27 cellular contexts compared by ENCODE assay signal in genomic region chr10:11603741-11604140, GRCh38. TPM values are rescaled to one million over a fixed set of nuclear protein-coding genes. Genes with fewer than 3 reads are reported as not detected.
DNase-seq lines count a peak whose midpoint lies in the region; ATAC-seq, FAIRE-seq and TF ChIP-seq lines count a peak whose summit lies in the region.
"Had no signal": no experiment of that assay in that cellular context is flagged by ENCODE, and none has a peak within 500 bp of the region (broad histone marks: within the 10 kb centered on the region; RNA-seq: fewer than 3 reads in every experiment).

No MANE protein-coding gene starts in this region.

- no peaks in the 10 kb centered on the region for H3K9me3 ChIP-seq in Karpas-422 (ENCODE audit: low read length)
- H3K9me3 ChIP-seq: left lung, right atrium auricular region, upper lobe of left lung had no signal

- peaks cover 11% of the 10 kb centered on the region for H3K36me3 Mint-ChIP-seq in activated B cell treated with CpG ODN at 0.5 μM for 24 hours (ENCODE audit: low read depth)
- H3K36me3 Mint-ChIP-seq in mesothelial cell of epicardium, result peaks cover 7% of the 10 kb centered on the region

- ATAC-seq in activated B cell treated with CpG ODN at 0.5 μM for 24 hours (ENCODE audit: low read depth) (no peak), HG03354 (IDR thresholded peaks at IDR 0.05; ENCODE audit: poor library complexity, severe bottlenecking, unreplicated experiment) (no peak)

- CTCF ChIA-PET in activated B cell treated with CpG ODN at 0.5 μM for 24 hours (lab: Charles Lee), result interaction anchor here (1.0 to 1.6 kb wide), 3 partner anchors 69 to 121 kb away, joined by 4 read pairs; no protein-coding TSS in a partner anchor

- no peak for TF ChIP-seq POLR2A in GM12891 (IDR thresholded peaks at IDR 0.05; ENCODE audit: low read depth, low read length)

- H3K27me3 Mint-ChIP-seq in activated B cell treated with CpG ODN at 0.5 μM for 24 hours (no peaks in the 10 kb centered on the region), mesothelial cell of epicardium (ENCODE audit: low read depth) (no peaks in the 10 kb centered on the region)

- TF ChIP-seq CTCF in activated B cell treated with CpG ODN at 0.5 μM for 24 hours (IDR thresholded peaks at IDR 0.05), result no peak
- TF ChIP-seq CTCF in mesothelial cell of epicardium (IDR thresholded peaks at IDR 0.05; ENCODE audit: unreplicated experiment), result no peak

- H3K27ac ChIP-seq in Karpas-422 (ENCODE audit: low read length), result peak overlapping the region; percentile 95
- H3K27ac ChIP-seq: BLaER1 treated with 17β-estradiol and CSF1 and Interleukin-3, amounts not matched to agents 10 nM and 100 nM; parathyroid adenoma; right atrium auricular region had no signal

- intact Hi-C loops in activated B cell treated with CpG ODN at 0.5 μM for 24 hours (cut with micrococcal nuclease), result no loop called here

- peak overlapping the region; percentile 48; the same call in 1 of the 2 replicates for H3K4me3 ChIP-seq in Karpas-422 (ENCODE audit: low read length)
- H3K4me3 ChIP-seq: BLaER1 treated with 17β-estradiol and CSF1 and Interleukin-3, amounts not matched to agents 10 nM and 100 nM; left lung; right atrium auricular region; upper lobe of left lung had no signal

- FAIRE-seq in GM12891 (lab: Jason Lieb, UNC) (peak; percentile 65), HTR-8/SVneo (lab: Jason Lieb, UNC) (no peak)

- H3K4me2 ChIP-seq in Karpas-422 (ENCODE audit: low read depth, low read length, poor library complexity, severe bottlenecking), result peak overlapping the region; percentile 81

- H3K36me3 ChIP-seq in Karpas-422 (ENCODE audit: insufficient read depth, low read length), result peaks cover 17% of the 10 kb centered on the region; the same call in 1 of the 2 replicates
- H3K36me3 ChIP-seq: left lung, right atrium auricular region, upper lobe of left lung had no signal

- H3K27me3 ChIP-seq in Karpas-422 (ENCODE audit: low read length), result no peaks in the 10 kb centered on the region
- H3K27me3 ChIP-seq: BLaER1 treated with 17β-estradiol and CSF1 and Interleukin-3, amounts not matched to agents 10 nM and 100 nM; left lung; right atrium auricular region; upper lobe of left lung had no signal

- no peak overlapping the region for H2AFZ ChIP-seq in Karpas-422 (ENCODE audit: low read length)
- H2AFZ ChIP-seq: parathyroid adenoma had no signal

- POLR2A ChIA-PET in activated B cell treated with CpG ODN at 0.5 μM for 24 hours (lab: Charles Lee), result interaction anchor here (0.6 to 1.7 kb wide), 4 partner anchors 11 to 51 kb away, joined by 3 to 5 read pairs (median 4); no protein-coding TSS in a partner anchor

- H3K9ac ChIP-seq in Karpas-422 (ENCODE audit: low read length), result peak overlapping the region; percentile 56; the same call in 1 of the 2 replicates
- H3K9ac ChIP-seq: BLaER1 treated with 17β-estradiol and CSF1 and Interleukin-3, amounts not matched to agents 10 nM and 100 nM; parathyroid adenoma had no signal

- DNase-seq in GM12891 (ENCODE audit: insufficient read length, low spot score) (no peak), Karpas-422 (peak; percentile 47), activated B cell treated with CpG ODN at 0.5 μM for 24 hours (no peak), mesothelial cell of epicardium (ENCODE audit: low spot score in 2 of 2, unreplicated experiment in 2 of 2) (no peak), NCI-H446 treated with DMSO at 0.1 percent for 48 hours (lab: John Stamatoyannopoulos, UW) (no peak), Kasumi-1 (lab: John Stamatoyannopoulos, UW) (no peak), HTR-8/SVneo (ENCODE audit: insufficient read length, low spot score) (no peak)
- DNase-seq: ACHN; activated CD4-positive, alpha-beta T cell treated with anti-CD3 and anti-CD28 coated beads, Interleukin-2, amount 10 ng/mL, durations not matched to agents 7 days and 5 days; activated naive CD4-positive, alpha-beta T cell; activated T-cell treated with anti-CD3 and anti-CD28 coated beads, Interleukin-2, amount 50 U/mL, for 4 hours; COR-L47; dermis blood vessel endothelial cell; DMS79; HCEC 1CT; left lung; NCI-H1105; NCI-H2081; NCI-H774; Right ventricle myocardium superior; stimulated activated CD4-positive, alpha-beta T cell treated with anti-CD3 and anti-CD28 coated beads, Interleukin-2, amount 100 ng/mL, for 24 hours; upper lobe of left lung had no signal

- H3K9me3 Mint-ChIP-seq in activated B cell treated with CpG ODN at 0.5 μM for 24 hours, result no peaks in the 10 kb centered on the region
- H3K9me3 Mint-ChIP-seq in mesothelial cell of epicardium, result peaks cover 6% of the 10 kb centered on the region
- H3K9me3 Mint-ChIP-seq: activated CD4-positive, alpha-beta T cell treated with anti-CD3 and anti-CD28 coated beads, Interleukin-2, amount 10 ng/mL, durations not matched to agents 7 days and 5 days; activated T-cell treated with anti-CD3 and anti-CD28 coated beads, Interleukin-2, amount 50 U/mL, for 4 hours; central memory CD8-positive, alpha-beta T cell had no signal

- H3K4me1 Mint-ChIP-seq in activated B cell treated with CpG ODN at 0.5 μM for 24 hours (peaks cover 91% of the 10 kb centered on the region), mesothelial cell of epicardium (peaks cover 33% of the 10 kb centered on the region)

- peaks cover 22% of the 10 kb centered on the region; the same call in 1 of the 2 replicates for H4K20me1 ChIP-seq in Karpas-422 (ENCODE audit: insufficient read depth, low read depth, low read length)

- no peaks in the 10 kb centered on the region for H3K9me2 ChIP-seq in Karpas-422 (replicated peaks; ENCODE audit: insufficient read depth, low read length)

- peak overlapping the region; percentile 82 for H3K27ac Mint-ChIP-seq in activated B cell treated with CpG ODN at 0.5 μM for 24 hours
- H3K27ac Mint-ChIP-seq in mesothelial cell of epicardium, result peak overlapping the region; percentile 76
- H3K27ac Mint-ChIP-seq: activated CD4-positive, alpha-beta T cell treated with anti-CD3 and anti-CD28 coated beads, Interleukin-2, amount 10 ng/mL, durations not matched to agents 7 days and 5 days had no signal

- H3K4me1 ChIP-seq in Karpas-422 (ENCODE audit: low read length), result peaks cover 99% of the 10 kb centered on the region
- H3K4me1 ChIP-seq: right atrium auricular region had no signal

- peak overlapping the region; percentile 6 for H3K4me3 Mint-ChIP-seq in activated B cell treated with CpG ODN at 0.5 μM for 24 hours
- H3K4me3 Mint-ChIP-seq in mesothelial cell of epicardium, result no peak overlapping the region
- H3K4me3 Mint-ChIP-seq: activated CD4-positive, alpha-beta T cell treated with anti-CD3 and anti-CD28 coated beads, Interleukin-2, amount 10 ng/mL, durations not matched to agents 7 days and 5 days; activated T-cell treated with anti-CD3 and anti-CD28 coated beads, Interleukin-2, amount 50 U/mL, for 4 hours; central memory CD8-positive, alpha-beta T cell had no signal

- H3K79me2 ChIP-seq in Karpas-422 (ENCODE audit: low read length), result peaks cover 100% of the 10 kb centered on the region

TF ChIP-seq in GM12891, 5 proteins besides CTCF, POLR2A, EP300 and RAD21:
- TF ChIP-seq TAF1 (IDR thresholded peaks at IDR 0.05; ENCODE audit: low read depth, low read length), result no peak
- TF ChIP-seq SPI1 (IDR thresholded peaks at IDR 0.05; ENCODE audit: low read depth, low read length), result no peak
- TF ChIP-seq PAX5 (IDR thresholded peaks at IDR 0.05; ENCODE audit: insufficient read depth, low read length, severe bottlenecking), result no peak
- no peak for TF ChIP-seq POU2F2 (IDR thresholded peaks at IDR 0.05; ENCODE audit: low read depth, low read length)
- no peak for TF ChIP-seq POLR2AphosphoS5 (IDR thresholded peaks at IDR 0.05; ENCODE audit: low read depth, low read length)
TF ChIP-seq in GM12891: peak in this region for 0.

RNA-seq across cellular contexts. Expression of gene USP6NL, which starts 7.7 kb away (rescaled TPM):
- 15.1 TPM for polyA plus RNA-seq in GM12891 (2012; ENCODE audit: low read depth, missing spikeins)
- total RNA-seq in Karpas-422 (2014; rRNA removed; shearing (Covaris generic); ENCODE audit: low replicate concordance), result 54.3 and 63.9 TPM in 2 replicates
- total RNA-seq in activated B cell treated with CpG ODN at 0.5 μM for 24 hours (59.9 and 64.5 TPM in 2 replicates), mesothelial cell of epicardium (34.8 to 36.4 TPM (median 35.8 TPM) in 3 replicates)
